Comparison of ENCODE assay signal across 28 cellular contexts in the genomic region with DNA sequence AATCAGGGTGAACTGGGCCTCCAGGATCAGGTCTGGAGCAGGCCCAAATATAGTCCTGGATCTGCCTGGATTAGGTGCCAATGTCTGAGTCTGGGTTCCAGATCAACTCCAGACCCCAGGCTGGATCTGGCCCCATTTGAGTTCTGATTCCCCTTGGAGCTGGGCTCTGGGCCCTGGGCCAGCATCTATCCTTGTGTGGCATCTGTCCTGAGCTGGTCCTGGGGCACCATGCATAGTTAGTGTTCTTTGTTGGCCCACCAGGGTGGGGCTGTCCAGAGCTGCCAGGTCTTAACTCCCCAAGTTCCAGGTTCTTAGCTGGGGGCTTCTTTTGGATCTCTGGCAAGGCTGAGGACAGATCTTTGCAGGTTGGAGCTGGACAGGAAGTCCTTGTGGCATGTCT. TPM values are rescaled to one million over a fixed set of nuclear protein-coding genes. Genes with fewer than 3 reads are reported as not detected.
DNase-seq lines count a peak whose midpoint lies in the region; ATAC-seq and TF ChIP-seq lines count a peak whose summit lies in the region.
"Had no signal": no experiment of that assay in that cellular context is flagged by ENCODE, and none has a peak within 500 bp of the region (broad histone marks: within the 10 kb centered on the region; RNA-seq: fewer than 3 reads in every experiment).

No MANE protein-coding gene starts in this region.

- ATAC-seq in Panc1 = no peak
- ATAC-seq: CD8-positive, alpha-beta T cell; HCT116; HepG2 had no signal

- H3K36me3 Mint-ChIP-seq in endothelial cell (ENCODE audit: low read depth, unreplicated experiment) (peaks cover 69% of the 10 kb centered on the region), HFFc6 (ENCODE audit: low read depth) (peaks cover 47% of the 10 kb centered on the region)

- TF ChIP-seq EP300 in sigmoid colon (IDR thresholded peaks at IDR 0.05) = no peak

- no peaks in the 10 kb centered on the region for H3K27me3 ChIP-seq in BLaER1 treated with 17β-estradiol and CSF1 and Interleukin-3, amounts not matched to agents 10 nM and 100 nM
- H3K27me3 ChIP-seq in Panc1 (ENCODE audit: control insufficient read depth, insufficient read depth, low read length) = no peaks in the 10 kb centered on the region
- H3K27me3 ChIP-seq in sigmoid colon = no peaks in the 10 kb centered on the region
- H3K27me3 ChIP-seq: MG63 had no signal

- H3K27ac ChIP-seq in BLaER1 treated with 17β-estradiol and CSF1 and Interleukin-3, amounts not matched to agents 10 nM and 100 nM = peak overlapping the region in 1 of 11 experiments; percentile 18; a peak in 1 of 22 replicates
- no peak overlapping the region for H3K27ac ChIP-seq in Panc1 (ENCODE audit: low read length)
- H3K27ac ChIP-seq in sigmoid colon = peak overlapping the region in 3 of 4 donors; percentile 99 to 100 (median 100)

- in situ Hi-C loops in Panc1 (cut with HindIII; ENCODE audit: low pct_unique_long_range_greater_than_20kb, low sequenced_read_pairs) = no loop called here

- H3K4me3 Mint-ChIP-seq in endothelial cell (ENCODE audit: unreplicated experiment) = peak overlapping the region; percentile 59
- H3K4me3 Mint-ChIP-seq in HFFc6 = no peak overlapping the region
- H3K4me3 Mint-ChIP-seq: CD8-positive, alpha-beta T cell had no signal

- CTCF ChIA-PET in Panc1 (lab: Charles Lee) = no interaction called here

- intact Hi-C loops in Panc1 (cut with micrococcal nuclease; ENCODE audit: unreplicated experiment) (no loop called here), sigmoid colon (cut with DNase I) (no loop called here)

- no peak for DNase-seq in Panc1 (ENCODE audit: low read depth, low spot score)
- no peak for DNase-seq in endothelial cell (ENCODE audit: low spot score)
- no peak for DNase-seq in sigmoid colon
- DNase-seq in DMS153 treated with DMSO at 0.1 percent for 48 hours (lab: John Stamatoyannopoulos, UW; ENCODE audit: unreplicated experiment) = no peak
- DNase-seq in HFFc6 = no peak
- no peak for DNase-seq in NCI-H1417 treated with DMSO at 0.1 percent for 48 hours (lab: John Stamatoyannopoulos, UW)
- no peak for DNase-seq in activated effector memory CD4-positive, alpha-beta T cell treated with anti-CD3 and anti-CD28 coated beads, Interleukin-2, amount 50 U/mL, for 16 hours
- DNase-seq: AML-193; C1 segment of cervical spinal cord; CD8-positive, alpha-beta T cell; DMS 273 treated with DMSO at 0.1 percent for 48 hours; DND-41; GOT3; KBM-7; MG63; NCI-H1105 treated with DMSO at 0.1 percent for 48 hours; NCI-H2029; NCI-H446 treated with DMSO at 0.1 percent for 48 hours; NCI-H526; SK-N-SH; SW 1271 had no signal

- peaks cover 5 to 64% (median 44%) of the 10 kb centered on the region in 11 experiments; a peak in 21 of 22 replicates for H4K20me1 ChIP-seq in BLaER1 treated with 17β-estradiol and CSF1 and Interleukin-3, amounts not matched to agents 10 nM and 100 nM

- TF ChIP-seq CTCF in Panc1 (IDR thresholded peaks at IDR 0.05) = no peak
- TF ChIP-seq CTCF in endothelial cell (IDR thresholded peaks at IDR 0.05; ENCODE audit: unreplicated experiment) = no peak
- no peak for TF ChIP-seq CTCF in sigmoid colon (IDR thresholded peaks at IDR 0.05)
- no peak for TF ChIP-seq CTCF in HFFc6 (IDR thresholded peaks at IDR 0.05)

- POLR2A ChIA-PET in Panc1 (lab: Charles Lee) = interaction anchor here (0.6 kb wide), 1 partner anchor 54 kb away, joined by 6 read pairs; no protein-coding TSS in a partner anchor

- H3K9me3 Mint-ChIP-seq in endothelial cell (ENCODE audit: unreplicated experiment) (no peaks in the 10 kb centered on the region), HFFc6 (no peaks in the 10 kb centered on the region)
- H3K9me3 Mint-ChIP-seq: CD8-positive, alpha-beta T cell had no signal

- H3K27me3 Mint-ChIP-seq in endothelial cell (ENCODE audit: unreplicated experiment) (peaks cover 25% of the 10 kb centered on the region), HFFc6 (ENCODE audit: insufficient read depth) (peaks cover 3% of the 10 kb centered on the region)

- H3K4me3 ChIP-seq in BLaER1 treated with 17β-estradiol and CSF1 and Interleukin-3, amounts not matched to agents 10 nM and 100 nM = no peak overlapping the region
- H3K4me3 ChIP-seq in Panc1 (ENCODE audit: low read depth in 2 of 2, low read length in 2 of 2) = no peak overlapping the region
- no peak overlapping the region for H3K4me3 ChIP-seq in sigmoid colon
- H3K4me3 ChIP-seq: MG63 had no signal

- H3K4me2 ChIP-seq in BLaER1 treated with 17β-estradiol and CSF1 and Interleukin-3, amounts not matched to agents 10 nM and 100 nM = peak overlapping the region in 3 of 11 experiments; percentile 10 to 95 (median 92); a peak in 6 of 22 replicates
- H3K4me2 ChIP-seq: SK-N-SH had no signal

- BruUV-seq in Panc1 (replicated peaks; lab: Mats Ljungman, UMichigan) = TSS peak; percentile 84

- peaks cover 62 to 80% (median 64%) of the 10 kb centered on the region in 11 experiments for H3K36me3 ChIP-seq in BLaER1 treated with 17β-estradiol and CSF1 and Interleukin-3, amounts not matched to agents 10 nM and 100 nM
- peaks cover 7% of the 10 kb centered on the region; the same call in 1 of the 2 replicates for H3K36me3 ChIP-seq in Panc1 (ENCODE audit: control insufficient read depth, insufficient read depth, low read length)
- peaks cover 56 to 66% (median 59%) of the 10 kb centered on the region in 4 donors for H3K36me3 ChIP-seq in sigmoid colon

- peaks cover 41 to 75% (median 55%) of the 10 kb centered on the region in 10 experiments for H3K4me1 ChIP-seq in BLaER1 treated with 17β-estradiol and CSF1 and Interleukin-3, amounts not matched to agents 10 nM and 100 nM
- no peaks in the 10 kb centered on the region for H3K4me1 ChIP-seq in Panc1 (ENCODE audit: control insufficient read depth, insufficient read depth, low read length)
- peaks cover 0 to 52% (median 12%) of the 10 kb centered on the region in 4 donors for H3K4me1 ChIP-seq in sigmoid colon

- TF ChIP-seq POLR2A in sigmoid colon (IDR thresholded peaks at IDR 0.05) = no peak

- H3K9ac ChIP-seq in BLaER1 treated with 17β-estradiol and CSF1 and Interleukin-3, amounts not matched to agents 10 nM and 100 nM = peak overlapping the region in 8 of 11 experiments; percentile 1 to 52 (median 24); a peak in 6 of 22 replicates
- H3K9ac ChIP-seq: SK-N-SH had no signal

- peaks cover 74% of the 10 kb centered on the region for H3K4me1 Mint-ChIP-seq in endothelial cell (ENCODE audit: unreplicated experiment)
- H3K4me1 Mint-ChIP-seq in HFFc6 (ENCODE audit: low read depth) = peaks cover 24% of the 10 kb centered on the region

- H3K27ac Mint-ChIP-seq in endothelial cell (ENCODE audit: unreplicated experiment) (no peak overlapping the region), HFFc6 (no peak overlapping the region)
- H3K27ac Mint-ChIP-seq: CD8-positive, alpha-beta T cell had no signal

- H3K9me3 ChIP-seq in BLaER1 treated with 17β-estradiol and CSF1 and Interleukin-3, amounts not matched to agents 10 nM and 100 nM (replicated peaks in 1 of 11) = no peaks in the 10 kb centered on the region
- H3K9me3 ChIP-seq in Panc1 (ENCODE audit: control insufficient read depth, insufficient read depth, low read depth, low read length) (no peaks in the 10 kb centered on the region), sigmoid colon (no peaks in the 10 kb centered on the region)
- H3K9me3 ChIP-seq: MG63, SK-N-SH had no signal

RNA-seq across cellular contexts. Expression of gene ZNF385A, which starts 11.0 kb away (rescaled TPM):
- 5.9 TPM for total RNA-seq in Panc1 (2021; ENCODE audit: unreplicated experiment)
- polyA plus RNA-seq in Panc1 (2012; ENCODE audit: insufficient read length) = 10.0 TPM
- 15.6 TPM for total RNA-seq in endothelial cell (ENCODE audit: unreplicated experiment)
- total RNA-seq in sigmoid colon = 10 to 100 TPM in 2 of 4 donors, 1 to 10 TPM in 2; 5.6 to 18.6 (median 10.6) TPM
- 10 to 100 TPM in 1 of 3 donors, 1 to 10 TPM in 2; 4.4 to 19.2 (median 7.0) TPM for polyA plus RNA-seq in sigmoid colon
- 1 to 10 TPM; 4.0 to 7.4 (median 6.1) TPM for total RNA-seq in HFFc6 (2021; fragmentation: NEBNext Ultra II Directional; extraction: Animal tissue kit (Norgen Biotek cat#: 25700))

RNA-seq across cellular contexts. Expression of gene ITGA5, which starts 23.5 kb away (rescaled TPM):
- total RNA-seq in Panc1 (2021; ENCODE audit: unreplicated experiment) (75.8 TPM), endothelial cell (ENCODE audit: unreplicated experiment) (688 TPM), sigmoid colon (100 to 1,000 TPM; 200 to 765 (median 459) TPM)
- 110 TPM for polyA plus RNA-seq in Panc1 (2012; ENCODE audit: insufficient read length)
- 10 to 100 TPM in 1 of 3 donors, 1 to 10 TPM in 2; 7.4 to 92.7 (median 7.8) TPM for polyA plus RNA-seq in sigmoid colon
- total RNA-seq in HFFc6 (2021; fragmentation: NEBNext Ultra II Directional; extraction: Animal tissue kit (Norgen Biotek cat#: 25700)) = 100 to 1,000 TPM; 261 to 355 (median 329) TPM

RNA-seq across cellular contexts. Expression of gene GPR84, which starts 31.3 kb away (rescaled TPM):
- not detected for total RNA-seq in Panc1 (2021; ENCODE audit: unreplicated experiment)
- polyA plus RNA-seq in Panc1 (2012; ENCODE audit: insufficient read length) = not detected
- 0.41 TPM for total RNA-seq in endothelial cell (ENCODE audit: unreplicated experiment)
- total RNA-seq in sigmoid colon = under 1 TPM in 1 of 4 donors, not detected in 3; 0.54 TPM
- polyA plus RNA-seq in sigmoid colon = under 1 TPM; 0.60 to 0.92 (median 0.69) TPM
- not detected for total RNA-seq in HFFc6 (2021; fragmentation: NEBNext Ultra II Directional; extraction: Animal tissue kit (Norgen Biotek cat#: 25700))
- total RNA-seq: A172; CD8-positive, alpha-beta T cell; HepG2; HT1080; LHCN-M2 had no signal
- polyA plus RNA-seq: AG04450, HepG2 had no signal
